In the genomic region with DNA sequence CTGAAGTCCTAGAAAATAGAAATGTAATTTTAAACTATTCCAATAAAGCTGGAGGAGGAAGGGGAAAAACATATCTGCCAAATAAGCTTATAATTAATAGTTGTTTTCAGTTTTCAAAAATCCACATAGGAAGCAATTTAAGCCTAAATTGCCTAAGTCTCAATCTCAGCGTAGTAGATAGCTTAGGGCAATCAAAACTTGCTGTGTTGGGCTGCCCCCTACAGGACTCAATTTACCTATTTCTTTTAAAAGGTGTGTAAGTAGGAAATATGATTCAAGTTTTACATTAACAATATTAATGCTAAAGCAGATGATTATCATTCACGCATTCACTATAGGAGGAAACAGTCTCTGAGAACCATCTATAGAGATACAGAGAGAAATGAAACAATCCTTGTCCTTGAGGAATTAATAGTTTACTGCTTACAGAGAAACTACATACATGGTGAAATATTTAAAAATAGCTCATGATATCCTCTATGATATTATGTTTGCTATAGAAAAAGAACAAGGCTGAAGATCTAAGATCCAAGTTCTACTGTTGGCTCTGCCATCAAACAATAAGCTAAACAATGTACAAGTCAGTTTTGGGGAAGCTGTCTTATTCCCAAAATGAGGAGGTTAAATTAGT, we compare ENCODE assay signal across 8 cellular contexts.
DNase-seq lines count a peak whose midpoint lies in the region; ATAC-seq and TF ChIP-seq lines count a peak whose summit lies in the region.

No MANE protein-coding gene starts in this region.

- H3K36me3 Mint-ChIP-seq in activated naive CD4-positive, alpha-beta T cell treated with anti-CD3 and anti-CD28 coated beads for 36 hours (ENCODE audit: low read depth): no peaks in the 10 kb centered on the region

- DNase-seq in AG09319 (ENCODE audit: extremely low read depth, low read depth) (peak; percentile 56), LoVo (ENCODE audit: low spot score) (peak; percentile 76), SK-N-MC (ENCODE audit: low read depth, low spot score) (peak; percentile 62), heart right ventricle (peak in 1 of 2 donors; percentile 66), sciatic nerve (ENCODE audit: low spot score) (peak; percentile 69)
- peak; percentile 89 for DNase-seq in activated naive CD4-positive, alpha-beta T cell treated with anti-CD3 and anti-CD28 coated beads for 36 hours

- H3K4me1 Mint-ChIP-seq in activated naive CD4-positive, alpha-beta T cell treated with anti-CD3 and anti-CD28 coated beads for 36 hours (ENCODE audit: low read depth): peaks cover 18% of the 10 kb centered on the region

- 45 to 60% methylated on average over 2 of the region's 2 CpGs for WGBS in heart right ventricle, 2 donors

- no peak overlapping the region for H3K27ac Mint-ChIP-seq in activated naive CD4-positive, alpha-beta T cell treated with anti-CD3 and anti-CD28 coated beads for 36 hours

- intact Hi-C loops in activated naive CD4-positive, alpha-beta T cell treated with anti-CD3 and anti-CD28 coated beads for 36 hours (cut with micrococcal nuclease): loop anchor here (1.0 to 10.0 kb wide), 13 partner anchors 79 to 1136 kb away; partner anchors contain the start of gene PRDM1
- intact Hi-C loops in heart right ventricle (cut with DNase I): loop anchor here (2.0 to 10.0 kb wide), 14 partner anchors 129 to 793 kb away; partner anchors contain the start of gene PRDM1 (in 2 of the 10)
- intact Hi-C loops in sciatic nerve (cut with DNase I): no loop called here

- no peaks in the 10 kb centered on the region for H3K27me3 Mint-ChIP-seq in activated naive CD4-positive, alpha-beta T cell treated with anti-CD3 and anti-CD28 coated beads for 36 hours (ENCODE audit: low read depth)

- no peaks in the 10 kb centered on the region for H3K9me3 Mint-ChIP-seq in activated naive CD4-positive, alpha-beta T cell treated with anti-CD3 and anti-CD28 coated beads for 36 hours

- ATAC-seq in GM18868 (IDR thresholded peaks at IDR 0.05; ENCODE audit: unreplicated experiment) (peak; percentile 54), heart right ventricle (peak in 5 of 8 donors; percentile 62 to 75 (median 63)), sciatic nerve (peak; percentile 70), HG03139 (IDR thresholded peaks at IDR 0.05; ENCODE audit: unreplicated experiment) (no peak)

- no peak overlapping the region for H3K9ac ChIP-seq in SK-N-MC (ENCODE audit: insufficient read length)

- no peaks in the 10 kb centered on the region for H3K36me3 ChIP-seq in SK-N-MC (ENCODE audit: insufficient read depth, low read length)
- H3K36me3 ChIP-seq in heart right ventricle: peaks cover 0 to 4% (median 0%) of the 10 kb centered on the region in 9 donors

- no peaks in the 10 kb centered on the region for H3K27me3 ChIP-seq in heart right ventricle

- CTCF ChIA-PET in activated naive CD4-positive, alpha-beta T cell treated with anti-CD3 and anti-CD28 coated beads for 36 hours (lab: Charles Lee): interaction anchor here (0.6 to 2.4 kb wide), 46 partner anchors 9 to 956 kb away, joined by 3 to 27 read pairs (median 4); partner anchors contain the start of gene PRDM1

- TF ChIP-seq CTCF in AG09319 (IDR thresholded peaks at IDR 0.05; ENCODE audit: low read depth, low read length): peak; percentile 54
- TF ChIP-seq CTCF in heart right ventricle (IDR thresholded peaks at IDR 0.05): peak; percentile 40 to 76 (median 66)

- no peak overlapping the region for H3K4me3 Mint-ChIP-seq in activated naive CD4-positive, alpha-beta T cell treated with anti-CD3 and anti-CD28 coated beads for 36 hours

- H3K4me1 ChIP-seq in heart right ventricle: peaks cover 0 to 10% (median 0%) of the 10 kb centered on the region in 9 donors

- H3K4me3 ChIP-seq in SK-N-MC (no peak overlapping the region), heart right ventricle (no peak overlapping the region)

- H3K9me3 ChIP-seq in SK-N-MC (ENCODE audit: low read depth, low read length): no peaks in the 10 kb centered on the region
- H3K9me3 ChIP-seq in heart right ventricle: peaks cover 0 to 12% (median 0%) of the 10 kb centered on the region in 11 donors

- H3K27ac ChIP-seq in SK-N-MC (no peak overlapping the region), heart right ventricle (no peak overlapping the region)
